Comparison of ENCODE assay signal across 20 cellular contexts in the genomic region with DNA sequence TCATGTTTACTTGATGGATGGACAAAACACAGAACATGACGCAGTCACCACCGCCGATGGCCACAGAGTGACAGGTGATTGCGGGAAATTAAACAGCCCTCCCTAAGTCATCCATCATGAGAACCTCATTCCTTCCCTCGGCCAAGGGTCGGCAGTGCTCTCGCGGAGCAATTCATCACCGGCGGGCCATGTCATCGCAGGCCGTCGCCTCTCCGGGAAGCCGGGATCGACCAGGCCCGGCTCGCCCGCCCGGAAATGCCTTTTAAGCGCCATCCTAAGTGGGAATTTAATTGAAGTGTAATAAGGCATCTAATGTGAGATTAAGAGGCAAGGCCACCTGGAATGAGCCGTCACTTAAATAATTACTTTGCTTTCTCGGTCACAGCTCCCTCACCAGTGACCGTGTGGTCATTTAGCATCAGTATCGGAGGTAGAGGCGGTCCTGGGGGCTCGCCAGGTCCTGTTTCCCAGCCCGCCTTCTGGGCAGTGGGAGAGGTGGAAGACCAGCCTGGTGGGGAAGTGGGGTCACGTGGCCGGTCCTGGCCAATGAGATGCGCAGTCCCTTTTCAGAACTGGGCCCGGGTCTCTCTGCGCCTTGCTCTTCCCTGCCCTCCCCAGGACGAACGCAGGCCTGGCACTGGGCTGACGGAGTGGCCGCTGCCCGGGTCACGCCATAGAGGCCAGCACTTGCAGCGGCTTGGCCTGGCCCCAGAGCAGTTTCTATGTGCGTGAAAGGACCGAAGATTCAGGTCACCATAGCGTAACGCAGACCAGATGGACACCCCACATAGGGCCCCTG.
"Had no signal": no experiment of that assay in that cellular context is flagged by ENCODE, and none has a peak within 500 bp of the region (broad histone marks: within the 10 kb centered on the region; RNA-seq: fewer than 3 reads in every experiment).

No MANE protein-coding gene starts in this region.

- H3K27ac Mint-ChIP-seq: naive thymus-derived CD8-positive, alpha-beta T cell; progenitor cell of endocrine pancreas had no signal

- H3K27me3 ChIP-seq: colonic mucosa, pancreas, uterus had no signal

- ATAC-seq: heart left ventricle; left lobe of liver; naive thymus-derived CD8-positive, alpha-beta T cell; pancreas; right cardiac atrium had no signal

- H3K36me3 Mint-ChIP-seq: naive thymus-derived CD8-positive, alpha-beta T cell had no signal

- H3K4me1 ChIP-seq: colonic mucosa, pancreas, uterus had no signal

- H3K9me3 Mint-ChIP-seq: naive thymus-derived CD8-positive, alpha-beta T cell; neural crest cell had no signal

- H3K4me3 ChIP-seq: colonic mucosa, heart left ventricle, pancreas, stomach, uterus had no signal

- DNase-seq: colonic mucosa; dermis blood vessel endothelial cell; foreskin melanocyte; heart left ventricle; hippocampal formation; kidney glomerular epithelial cell; mammary epithelial cell; naive thymus-derived CD8-positive, alpha-beta T cell; nucleus accumbens; small intestine; stimulated activated CD4-positive, alpha-beta T cell treated with anti-CD3 and anti-CD28 coated beads, Interleukin-12 subunit alpha, Interleukin-12 subunit beta, amount 100 ng/mL, for 4 hours; stimulated activated naive CD4-positive, alpha-beta T cell; stomach; trophoblast cell; uterus had no signal

- H3K9me3 ChIP-seq: colonic mucosa, heart left ventricle, pancreas, stomach, uterus had no signal

- H3K36me3 ChIP-seq: colonic mucosa, heart left ventricle, pancreas, stomach, uterus had no signal

- H3K4me1 Mint-ChIP-seq: neural crest cell had no signal

- FAIRE-seq: pancreas, small intestine had no signal

- H3K4me3 Mint-ChIP-seq: naive thymus-derived CD8-positive, alpha-beta T cell; neural crest cell had no signal

- H3K27ac ChIP-seq: colonic mucosa, heart left ventricle, pancreas, stomach, uterus had no signal
